Comparison of ENCODE assay signal across 8 cellular contexts in the genomic region with DNA sequence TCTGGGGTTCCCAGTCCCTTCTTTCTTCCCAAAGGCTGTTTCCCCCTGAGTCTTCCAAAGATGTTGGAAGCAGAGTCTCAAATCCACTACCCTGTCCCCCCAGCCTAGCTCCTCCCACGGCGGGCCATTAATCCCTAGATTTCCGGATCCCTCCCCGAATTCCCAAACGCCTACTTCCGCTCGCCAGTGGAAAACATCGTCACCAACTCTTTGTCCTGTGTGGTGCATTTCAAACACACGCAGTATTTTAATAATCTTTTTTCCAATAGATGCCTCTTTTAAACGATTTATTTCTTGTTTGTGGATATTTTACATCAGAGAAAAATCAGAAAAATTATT. TPM values are rescaled to one million over a fixed set of nuclear protein-coding genes. Genes with fewer than 3 reads are reported as not detected.
DNase-seq lines count a peak whose midpoint lies in the region; ATAC-seq and TF ChIP-seq lines count a peak whose summit lies in the region.

No MANE protein-coding gene starts in this region.

- H3K9me3 ChIP-seq in KOPT-K1 (ENCODE audit: insufficient read depth, low read length, poor library complexity, severe bottlenecking) = no peaks in the 10 kb centered on the region
- H3K9me3 ChIP-seq in tibial nerve = no peaks in the 10 kb centered on the region

- DNase-seq in DMS114 treated with DMSO at 0.1 percent for 48 hours (lab: John Stamatoyannopoulos, UW; ENCODE audit: unreplicated experiment) (peak; percentile 57), SW 1271 (lab: John Stamatoyannopoulos, UW) (peak; percentile 54 to 77), epidermal melanocyte (ENCODE audit: insufficient read length, low spot score) (peak; percentile 66), mesendoderm (peak; percentile 83), tibial nerve (ENCODE audit: low spot score in 2 of 2) (peak; percentile 63 to 71), activated gamma-delta T cell treated with Interleukin-2 at 50 U/mL for 16 hours (no peak)

- peak overlapping the region; percentile 24 for H3K23ac ChIP-seq in mesendoderm (ENCODE audit: low read length)

- H3K27me3 ChIP-seq in mesendoderm (ENCODE audit: insufficient read depth, low read length, poor library complexity) (no peaks in the 10 kb centered on the region), tibial nerve (no peaks in the 10 kb centered on the region)

- no peak for TF ChIP-seq POLR2A in tibial nerve (IDR thresholded peaks at IDR 0.05)

- peaks cover 34% of the 10 kb centered on the region for H3K79me2 ChIP-seq in mesendoderm (ENCODE audit: control insufficient read depth, insufficient read depth, low read length)

- peak overlapping the region; percentile 78 for H2BK5ac ChIP-seq in mesendoderm (ENCODE audit: low read length)

- H3K18ac ChIP-seq in mesendoderm (ENCODE audit: low read length) = peak overlapping the region; percentile 57

- peak overlapping the region; percentile 99 for H3K4me3 ChIP-seq in mesendoderm (ENCODE audit: low read length)
- H3K4me3 ChIP-seq in tibial nerve = peak overlapping the region; percentile 78 to 100 (median 94)

- no peak overlapping the region for H3K4ac ChIP-seq in mesendoderm (ENCODE audit: low read depth, low read length)

- no peak overlapping the region for H2AK5ac ChIP-seq in mesendoderm (ENCODE audit: low read length)

- H3K4me2 ChIP-seq in mesendoderm (ENCODE audit: low read length) = peak overlapping the region; percentile 83

- no peak for TF ChIP-seq CTCF in tibial nerve (IDR thresholded peaks at IDR 0.05)

- H3K9ac ChIP-seq in mesendoderm (ENCODE audit: low read length) = peak overlapping the region; percentile 97

- peak overlapping the region; percentile 98 for H3K56ac ChIP-seq in mesendoderm (ENCODE audit: low read length)

- H3K4me1 ChIP-seq in mesendoderm (ENCODE audit: control insufficient read depth, low read depth, low read length) (no peaks in the 10 kb centered on the region), tibial nerve (peaks cover 0 to 52% (median 31%) of the 10 kb centered on the region in 4 donors)

- no peak for ATAC-seq in HG03439 (IDR thresholded peaks at IDR 0.05; ENCODE audit: unreplicated experiment)

- no peak for TF ChIP-seq EP300 in tibial nerve (IDR thresholded peaks at IDR 0.05)

- no peak overlapping the region for H2BK15ac ChIP-seq in mesendoderm (replicated peaks; ENCODE audit: low read depth)

- H4K8ac ChIP-seq in mesendoderm (ENCODE audit: low read depth, low read length) = no peak overlapping the region

- H3K36me3 ChIP-seq in KOPT-K1 (ENCODE audit: insufficient read depth, low read length) = peaks cover 12% of the 10 kb centered on the region; the same call in 1 of the 2 replicates
- H3K36me3 ChIP-seq in mesendoderm (ENCODE audit: control insufficient read depth, insufficient read depth, low read length) = no peaks in the 10 kb centered on the region
- peaks cover 0 to 56% (median 3%) of the 10 kb centered on the region in 3 donors for H3K36me3 ChIP-seq in tibial nerve

- no peak overlapping the region for H4K5ac ChIP-seq in mesendoderm (ENCODE audit: low read length)

- H2BK120ac ChIP-seq in mesendoderm (ENCODE audit: low read depth, low read length) = no peak overlapping the region

- peak overlapping the region; percentile 70 for H3K27ac ChIP-seq in KOPT-K1 (ENCODE audit: low read depth, low read length, poor library complexity, severe bottlenecking)
- peak overlapping the region; percentile 85 for H3K27ac ChIP-seq in mesendoderm (ENCODE audit: low read depth, low read length)
- H3K27ac ChIP-seq in tibial nerve = peak overlapping the region; percentile 98 to 100 (median 98)

- no CpG with 5 or more reads among the region's 10 CpGs for WGBS in mesendoderm (ENCODE audit: extremely low coverage, insufficient coverage, low lambda C conversion rate)
- 0% methylated on average over 10 of the region's 10 CpGs for WGBS in tibial nerve, 2 donors

- peaks cover 5% of the 10 kb centered on the region for H3K79me1 ChIP-seq in mesendoderm (ENCODE audit: low read length)

RNA-seq across cellular contexts. Expression of a gene that starts 0.6 kb away (rescaled TPM):
- polyA plus RNA-seq in mesendoderm (2013, experiment 1 of 2) = 16.9 TPM
- 16.3 TPM for polyA plus RNA-seq in mesendoderm (2013, experiment 2 of 2)
- 10 to 100 TPM; 36.1 to 38.7 (median 37.6) TPM for total RNA-seq in tibial nerve

RNA-seq across cellular contexts. Expression of a gene that starts 0.7 kb away (rescaled TPM):
- 2.3 TPM for polyA plus RNA-seq in mesendoderm (2013, experiment 1 of 2)
- 2.3 TPM for polyA plus RNA-seq in mesendoderm (2013, experiment 2 of 2)
- 1 to 10 TPM; 3.1 to 6.7 (median 4.8) TPM for total RNA-seq in tibial nerve

RNA-seq across cellular contexts. Expression of a gene that starts 55.2 kb away (rescaled TPM):
- polyA plus RNA-seq in mesendoderm (2013, experiment 1 of 2) = 30.9 TPM
- 29.6 TPM for polyA plus RNA-seq in mesendoderm (2013, experiment 2 of 2)
- total RNA-seq in tibial nerve = 10 to 100 TPM; 48.5 to 89.4 (median 58.5) TPM

RNA-seq across cellular contexts. Expression of a gene that starts 55.3 kb away (rescaled TPM):
- polyA plus RNA-seq in mesendoderm (2013, experiment 1 of 2) = 6.8 TPM
- 6.5 TPM for polyA plus RNA-seq in mesendoderm (2013, experiment 2 of 2)
- 10 to 100 TPM in 3 of 4 donors, 1 to 10 TPM in 1; 7.9 to 19.8 (median 16.8) TPM for total RNA-seq in tibial nerve
